ENCODE assay signal across 10 cellular contexts in the genomic region with DNA sequence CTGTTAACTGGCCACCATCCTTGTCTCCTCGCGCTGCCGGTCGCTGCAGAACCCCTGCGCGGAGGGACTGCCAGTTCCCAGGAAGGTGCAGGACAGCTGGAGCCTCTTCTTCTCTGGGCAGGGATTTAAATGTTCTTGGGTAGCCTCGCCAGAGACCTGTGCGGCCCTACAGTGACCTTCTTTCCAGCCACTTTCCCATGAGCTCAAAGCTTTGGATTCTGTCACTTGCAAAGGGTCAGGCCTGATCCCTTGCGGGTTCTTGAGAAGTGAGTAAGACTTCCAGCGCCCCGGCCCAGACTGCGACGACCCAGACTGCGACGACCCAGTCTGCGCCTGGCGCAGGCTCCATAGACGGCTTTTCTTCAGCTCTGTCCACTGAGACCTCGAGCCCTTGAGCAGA. TPM values are rescaled to one million over a fixed set of nuclear protein-coding genes. Genes with fewer than 3 reads are reported as not detected.
DNase-seq lines count a peak whose midpoint lies in the region; ATAC-seq, FAIRE-seq and TF ChIP-seq lines count a peak whose summit lies in the region.
"Had no signal": no experiment of that assay in that cellular context is flagged by ENCODE, and none has a peak within 500 bp of the region (broad histone marks: within the 10 kb centered on the region; RNA-seq: fewer than 3 reads in every experiment).

No MANE protein-coding gene starts in this region.

- no peak for TF ChIP-seq CTCF in CD4-positive, alpha-beta T cell (IDR thresholded peaks at IDR 0.05)
- no peak for TF ChIP-seq CTCF in H1 (IDR thresholded peaks at IDR 0.05; ENCODE audit: control extremely low read depth in 1 of 3, insufficient read depth in 1 of 3, low read depth in 1 of 3, low read length in 3 of 3)
- no peak for TF ChIP-seq CTCF in progenitor cell of endocrine pancreas (IDR thresholded peaks at IDR 0.05; ENCODE audit: unreplicated experiment)

- CTCF ChIA-PET in CD4-positive, alpha-beta T cell (lab: Charles Lee) = interaction anchor here (1.2 to 4.5 kb wide), 6 partner anchors 24 to 298 kb away, joined by 3 to 19 read pairs (median 8); no protein-coding TSS in a partner anchor
- CTCF ChIA-PET in activated CD4-positive, alpha-beta T cell treated with anti-CD3 and anti-CD28 coated beads for 36 hours (lab: Charles Lee) = interaction anchor here (0.6 to 2.1 kb wide), 7 partner anchors 16 to 298 kb away, joined by 3 to 6 read pairs (median 4); no protein-coding TSS in a partner anchor
- CTCF ChIA-PET in H1 (lab: Charles Lee; ENCODE audit: partially characterized antibody) = interaction anchor here (0.6 to 1.9 kb wide), 6 partner anchors 9 to 71 kb away, joined by 3 to 9 read pairs (median 4); no protein-coding TSS in a partner anchor

- no peak overlapping the region for H3K14ac ChIP-seq in H1 (ENCODE audit: insufficient read length)

- H3K4me3 Mint-ChIP-seq in CD4-positive, alpha-beta T cell = peak overlapping the region; percentile 99
- peak overlapping the region; percentile 82 for H3K4me3 Mint-ChIP-seq in activated CD4-positive, alpha-beta T cell treated with anti-CD3 and anti-CD28 coated beads for 36 hours
- H3K4me3 Mint-ChIP-seq in progenitor cell of endocrine pancreas (ENCODE audit: low read depth) = peak overlapping the region; percentile 89

- H2BK12ac ChIP-seq in H1 (ENCODE audit: low read depth, low read length) = no peak overlapping the region

- H3K4me1 ChIP-seq in H1 (replicated peaks in 1 of 4; ENCODE audit: control insufficient read depth in 3 of 4, insufficient read depth in 4 of 4, low read length in 3 of 4) = peaks cover 4 to 15% (median 7%) of the 10 kb centered on the region in 4 experiments

- H3K79me2 ChIP-seq in H1 (ENCODE audit: control insufficient read depth in 1 of 2, insufficient read depth in 2 of 2, low read length in 2 of 2) = no peaks in the 10 kb centered on the region

- H3K9ac ChIP-seq in H1 (replicated peaks in 1 of 4; ENCODE audit: extremely low read depth in 1 of 4, low read depth in 3 of 4, low read length in 3 of 4) = no peak overlapping the region

- no peaks in the 10 kb centered on the region for H3K9me3 ChIP-seq in CD4-positive, alpha-beta T cell (ENCODE audit: control insufficient read depth, low read length)
- H3K9me3 ChIP-seq in H1 (ENCODE audit: insufficient read depth in 2 of 2, low read depth in 1 of 2, low read length in 1 of 2) = no peaks in the 10 kb centered on the region

- no peak overlapping the region for H3K4ac ChIP-seq in H1 (replicated peaks; ENCODE audit: insufficient read length, low read depth, low read length)

- no peak for FAIRE-seq in H1 (lab: Jason Lieb, UNC)

- no peak overlapping the region for H2BK20ac ChIP-seq in H1 (ENCODE audit: low read length)

- H3K4me3 ChIP-seq in H1 (ENCODE audit: extremely low read depth in 1 of 4, insufficient read depth in 2 of 4, low read depth in 3 of 4, low read length in 4 of 4) = peak overlapping the region; percentile 40 to 79 (median 74); a peak in 6 of 8 replicates

- no peak for TF ChIP-seq EP300 in H1 (IDR thresholded peaks at IDR 0.05; ENCODE audit: borderline replicate concordance in 1 of 2, low read depth in 2 of 2, low read length in 2 of 2)

- H3K4me2 ChIP-seq in H1 (ENCODE audit: insufficient read depth in 1 of 2, low read depth in 2 of 2, low read length in 2 of 2) = peak overlapping the region; percentile 88 to 97

- H4K8ac ChIP-seq in H1 (ENCODE audit: extremely low read depth, insufficient read depth, low read length) = no peak overlapping the region; the same call in 1 of the 2 replicates

- intact Hi-C loops in CD4-positive, alpha-beta T cell (cut with DNase I, micrococcal nuclease) = loop anchor here in 1 of 2 experiments (1.0 to 10.0 kb wide), 3 partner anchors 69 to 503 kb away; a partner anchor contains a TSS
- intact Hi-C loops in activated CD4-positive, alpha-beta T cell treated with anti-CD3 and anti-CD28 coated beads for 36 hours (cut with DNase I, micrococcal nuclease) = loop anchor here in 1 of 2 experiments (5.0 to 10.0 kb wide), 3 partner anchors 71 to 336 kb away; a partner anchor contains a TSS

- H3K27me3 ChIP-seq in CD4-positive, alpha-beta T cell (ENCODE audit: control insufficient read depth, insufficient read depth, low read length) = no peaks in the 10 kb centered on the region
- H3K27me3 ChIP-seq in H1 (replicated peaks in 1 of 4; ENCODE audit: control insufficient read depth in 3 of 4, extremely low read depth in 1 of 4, insufficient read depth in 3 of 4, low read length in 3 of 4) = peaks cover 0 to 7% (median 3%) of the 10 kb centered on the region in 4 experiments; a peak in 5 of 7 replicates

- peaks cover 75% of the 10 kb centered on the region for H3K36me3 Mint-ChIP-seq in CD4-positive, alpha-beta T cell (ENCODE audit: low read depth)
- peaks cover 15% of the 10 kb centered on the region for H3K36me3 Mint-ChIP-seq in activated CD4-positive, alpha-beta T cell treated with anti-CD3 and anti-CD28 coated beads for 36 hours (ENCODE audit: low read depth)
- H3K36me3 Mint-ChIP-seq in progenitor cell of endocrine pancreas (ENCODE audit: insufficient read depth) = peaks cover 2% of the 10 kb centered on the region

- no peaks in the 10 kb centered on the region for H3K36me3 ChIP-seq in H1 (ENCODE audit: control insufficient read depth in 2 of 4, insufficient read depth in 4 of 4, low read length in 3 of 4)

- H2BK15ac ChIP-seq in H1 (ENCODE audit: low read length) = no peak overlapping the region

- peaks cover 7% of the 10 kb centered on the region for H3K23me2 ChIP-seq in H1 (ENCODE audit: low read depth, low read length)

- H3K27me3 Mint-ChIP-seq in CD4-positive, alpha-beta T cell = no peaks in the 10 kb centered on the region
- H3K27me3 Mint-ChIP-seq in activated CD4-positive, alpha-beta T cell treated with anti-CD3 and anti-CD28 coated beads for 36 hours = no peaks in the 10 kb centered on the region
- no peaks in the 10 kb centered on the region for H3K27me3 Mint-ChIP-seq in progenitor cell of endocrine pancreas

- TF ChIP-seq RAD21 in H1 (IDR thresholded peaks at IDR 0.05 in 1 of 2, conservative IDR thresholded peaks at IDR 0.05 in 1 of 2; ENCODE audit: low read depth in 2 of 2, low read length in 2 of 2) = no peak

- no peak overlapping the region for H2AK5ac ChIP-seq in H1 (ENCODE audit: low read depth, low read length)

- peak; percentile 11 to 66 (median 44) for DNase-seq in CD4-positive, alpha-beta T cell
- peak; percentile 56 for DNase-seq in activated CD4-positive, alpha-beta T cell treated with anti-CD3 and anti-CD28 coated beads for 36 hours
- DNase-seq in H1 (ENCODE audit: low read depth in 1 of 2, low spot score in 2 of 2) (no peak), progenitor cell of endocrine pancreas (ENCODE audit: low spot score, unreplicated experiment) (no peak), NCI-H1105 (lab: John Stamatoyannopoulos, UW) (no peak), CD1c-positive myeloid dendritic cell (ENCODE audit: extremely low spot score) (no peak)

- no peak overlapping the region for H3K23ac ChIP-seq in H1 (ENCODE audit: insufficient read length)

- no peak overlapping the region for H2AFZ ChIP-seq in H1 (ENCODE audit: low read length)

- H2BK120ac ChIP-seq in H1 (replicated peaks; ENCODE audit: low read depth, low read length) = no peak overlapping the region

- no peak overlapping the region for H4K5ac ChIP-seq in H1 (ENCODE audit: insufficient read length, low read depth, low read length)

- H3K27ac ChIP-seq in CD4-positive, alpha-beta T cell (ENCODE audit: low read depth, low read length) = peak overlapping the region; percentile 99
- no peak overlapping the region for H3K27ac ChIP-seq in H1 (ENCODE audit: low read depth, low read length)

- no peaks in the 10 kb centered on the region for H4K20me1 ChIP-seq in H1 (replicated peaks in 1 of 2; ENCODE audit: control insufficient read depth in 1 of 2, insufficient read depth in 2 of 2, low read length in 2 of 2)

- no peaks in the 10 kb centered on the region for H3K79me1 ChIP-seq in H1 (ENCODE audit: low read depth, low read length)

- peaks cover 63% of the 10 kb centered on the region for H3K4me1 Mint-ChIP-seq in CD4-positive, alpha-beta T cell (ENCODE audit: low read depth)
- H3K4me1 Mint-ChIP-seq in activated CD4-positive, alpha-beta T cell treated with anti-CD3 and anti-CD28 coated beads for 36 hours = peaks cover 74% of the 10 kb centered on the region
- H3K4me1 Mint-ChIP-seq in progenitor cell of endocrine pancreas (ENCODE audit: low read depth) = peaks cover 21% of the 10 kb centered on the region

- WGBS in H1 (ENCODE audit: extremely low coverage in 1 of 2, insufficient coverage in 1 of 2, insufficient read length in 1 of 2, insufficient replicate concordance in 2 of 2, low coverage in 1 of 2, low lambda C conversion rate in 2 of 2, missing lambda C conversion rate in 1 of 2), 2 experiments = 85% methylated on average over 19 of the region's 19 CpGs; no CpG with 5 or more reads in 1 of the 2 experiments

- H3K56ac ChIP-seq in H1 (replicated peaks; ENCODE audit: insufficient read length, low read depth, low read length) = no peak overlapping the region

- no peak overlapping the region for H3K18ac ChIP-seq in H1 (ENCODE audit: extremely low read depth, low read length)

- no peaks in the 10 kb centered on the region for H3K9me3 Mint-ChIP-seq in CD4-positive, alpha-beta T cell
- H3K9me3 Mint-ChIP-seq in activated CD4-positive, alpha-beta T cell treated with anti-CD3 and anti-CD28 coated beads for 36 hours (ENCODE audit: low read depth) = no peaks in the 10 kb centered on the region
- no peaks in the 10 kb centered on the region for H3K9me3 Mint-ChIP-seq in progenitor cell of endocrine pancreas (ENCODE audit: low read depth)

- no peak overlapping the region for H4K91ac ChIP-seq in H1 (replicated peaks; ENCODE audit: insufficient read length, low read length)

- no peak for TF ChIP-seq POLR2A in H1 (IDR thresholded peaks at IDR 0.05; ENCODE audit: control extremely low read depth in 1 of 2, low read depth in 2 of 2, low read length in 2 of 2)

- POLR2A ChIA-PET in CD4-positive, alpha-beta T cell (lab: Charles Lee) = interaction anchor here (0.7 to 10.9 kb wide), 26 partner anchors 10 to 337 kb away, joined by 3 to 440 read pairs (median 8); a partner anchor contains a TSS
- POLR2A ChIA-PET in activated CD4-positive, alpha-beta T cell treated with anti-CD3 and anti-CD28 coated beads for 36 hours (lab: Charles Lee) = interaction anchor here (0.5 to 2.2 kb wide), 2 partner anchors 14 to 27 kb away, joined by 3 to 11 read pairs; no protein-coding TSS in a partner anchor
- POLR2A ChIA-PET in H1 (lab: Charles Lee; ENCODE audit: partially characterized antibody) = interaction anchor here (1.1 kb wide), 1 partner anchor 10 kb away, joined by 4 read pairs; no protein-coding TSS in a partner anchor

- H2BK5ac ChIP-seq in H1 (ENCODE audit: low read depth, low read length) = no peak overlapping the region

- H3K27ac Mint-ChIP-seq in CD4-positive, alpha-beta T cell = peak overlapping the region; percentile 100
- peak overlapping the region; percentile 94 for H3K27ac Mint-ChIP-seq in activated CD4-positive, alpha-beta T cell treated with anti-CD3 and anti-CD28 coated beads for 36 hours
- peak overlapping the region; percentile 97 for H3K27ac Mint-ChIP-seq in progenitor cell of endocrine pancreas

- no peak for ATAC-seq in CD4-positive, alpha-beta T cell (ENCODE audit: poor library complexity)
- ATAC-seq in activated CD4-positive, alpha-beta T cell treated with anti-CD3 and anti-CD28 coated beads for 36 hours = no peak
- ATAC-seq in GM19351 (IDR thresholded peaks at IDR 0.05; ENCODE audit: unreplicated experiment) (no peak), GM18858 (IDR thresholded peaks at IDR 0.05; ENCODE audit: unreplicated experiment) (no peak)

RNA-seq across cellular contexts. Expression of a gene that starts 1.4 kb away (rescaled TPM):
- 10 to 100 TPM; 28.5 to 32.7 TPM for total RNA-seq in CD4-positive, alpha-beta T cell
- total RNA-seq in activated CD4-positive, alpha-beta T cell treated with anti-CD3 and anti-CD28 coated beads for 36 hours = 10 to 100 TPM; 28.8 to 29.8 TPM
- 2.6 and 3.0 TPM in 2 replicates for total RNA-seq in H1 (2021; fragmentation: NEBNext Ultra II Directional; extraction: Animal tissue kit (Norgen Biotek cat#: 25700))
- 0.86 and 0.96 TPM in 2 replicates for polyA plus RNA-seq in H1 (2011; rRNA removed)
- 1.7 TPM for polyA plus RNA-seq in H1 (2011; cell fraction: cytosol; rRNA removed)
- 1.4 TPM for polyA plus RNA-seq in H1 (2011; cell fraction: nucleus; rRNA removed)
- polyA plus RNA-seq in H1 (2012, experiment 1 of 2) = 2.1 to 3.7 TPM (median 2.3 TPM) in 4 replicates
- 0.08 TPM for polyA plus RNA-seq in H1 (2012, experiment 2 of 2)
- 2.2 TPM for polyA plus RNA-seq in H1 (2013, experiment 1 of 2)
- 2.1 TPM for polyA plus RNA-seq in H1 (2013, experiment 2 of 2)
- 4.1 and 4.3 TPM in 2 replicates for polyA minus RNA-seq in H1 (2011; rRNA and poly(A)+ RNA removed)
- polyA minus RNA-seq in H1 (2011; cell fraction: cytosol; rRNA and poly(A)+ RNA removed) = 1.5 TPM
- 4.8 TPM for polyA minus RNA-seq in H1 (2011; cell fraction: nucleus; rRNA and poly(A)+ RNA removed)
- 12.7 and 13.1 TPM in 2 replicates for total RNA-seq in progenitor cell of endocrine pancreas

RNA-seq across cellular contexts. Expression of a gene that starts 47.3 kb away (rescaled TPM):
- total RNA-seq in CD4-positive, alpha-beta T cell = not detected
- not detected for total RNA-seq in activated CD4-positive, alpha-beta T cell treated with anti-CD3 and anti-CD28 coated beads for 36 hours
- total RNA-seq in H1 (2021; fragmentation: NEBNext Ultra II Directional; extraction: Animal tissue kit (Norgen Biotek cat#: 25700)) = not detected in 2 replicates
- not detected in 2 replicates for polyA plus RNA-seq in H1 (2011; rRNA removed)
- not detected for polyA plus RNA-seq in H1 (2011; cell fraction: cytosol; rRNA removed)
- not detected for polyA plus RNA-seq in H1 (2011; cell fraction: nucleus; rRNA removed)
- not detected in 4 replicates for polyA plus RNA-seq in H1 (2012, experiment 1 of 2)
- polyA plus RNA-seq in H1 (2012, experiment 2 of 2) = not detected
- not detected for polyA plus RNA-seq in H1 (2013, experiment 1 of 2)
- not detected for polyA plus RNA-seq in H1 (2013, experiment 2 of 2)
- not detected in 2 replicates for polyA minus RNA-seq in H1 (2011; rRNA and poly(A)+ RNA removed)
- polyA minus RNA-seq in H1 (2011; cell fraction: cytosol; rRNA and poly(A)+ RNA removed) = not detected
- polyA minus RNA-seq in H1 (2011; cell fraction: nucleus; rRNA and poly(A)+ RNA removed) = not detected
- total RNA-seq in progenitor cell of endocrine pancreas = not detected in 2 replicates
- total RNA-seq: renal cortical epithelial cell, SK-MEL-5 had no signal

Comparison
In these comparisons a context has a peak if more than half of its experiments do, and no peak if none do; other contexts are left out.
1. DNase-seq: peak in CD4-positive, alpha-beta T cell (10 of 10) and activated CD4-positive, alpha-beta T cell treated with anti-CD3 and anti-CD28 coated beads for 36 hours (single experiment); none in H1 (0 of 2), progenitor cell of endocrine pancreas (single experiment), NCI-H1105 (single experiment) and CD1c-positive myeloid dendritic cell (single experiment).
2. Peak in every context shown above with its lines, with median percentiles within 50 percentile points of each other: H3K27ac Mint-ChIP-seq and H3K4me3 Mint-ChIP-seq.